In the genomic region with DNA sequence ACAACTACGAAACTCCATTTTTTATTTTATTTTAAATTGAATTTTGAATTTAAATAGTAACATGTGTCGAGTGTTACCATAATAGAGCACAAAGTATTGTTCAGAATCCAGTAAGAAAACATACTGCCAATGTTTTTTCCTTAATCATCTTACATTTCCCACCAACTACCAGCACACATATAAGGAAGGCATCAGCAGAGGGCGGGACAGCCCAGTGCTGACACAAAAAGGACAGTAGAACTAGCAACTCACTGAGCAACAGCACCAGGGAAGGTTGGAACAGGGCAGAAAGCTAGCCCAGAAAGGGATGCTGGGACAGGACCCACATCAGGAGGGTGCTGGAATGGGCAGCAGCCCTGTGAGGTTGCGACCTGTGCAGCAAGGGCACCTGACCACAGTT, we compare ENCODE assay signal across 21 cellular contexts. TPM values are rescaled to one million over a fixed set of nuclear protein-coding genes. Genes with fewer than 3 reads are reported as not detected.
DNase-seq lines count a peak whose midpoint lies in the region; ATAC-seq and TF ChIP-seq lines count a peak whose summit lies in the region.
"Had no signal": no experiment of that assay in that cellular context is flagged by ENCODE, and none has a peak within 500 bp of the region (broad histone marks: within the 10 kb centered on the region; RNA-seq: fewer than 3 reads in every experiment).

No MANE protein-coding gene starts in this region.

- no peak overlapping the region for H3K27ac ChIP-seq in transverse colon
- H3K27ac ChIP-seq: C4-2B, SJSA1 had no signal

- TF ChIP-seq EP300 in transverse colon (IDR thresholded peaks at IDR 0.05; ENCODE audit: low read depth) = no peak

- no peak for ATAC-seq in activated naive CD4-positive, alpha-beta T cell treated with anti-CD3 and anti-CD28 coated beads, Interleukin-2, amount 50 U/mL, for 72 hours
- ATAC-seq in T-helper 17 cell (no peak), left lobe of liver (peak; percentile 29), HG03039 (IDR thresholded peaks at IDR 0.05; ENCODE audit: unreplicated experiment) (no peak)
- ATAC-seq in stimulated activated memory B cell treated with anti-CD40 and anti-IgM and Interleukin-4, amounts not matched to agents 10 μg/mL and 1 μg/mL and 100 μg/mL, for 72 hours = no peak
- ATAC-seq: K562 had no signal

- H3K27me3 ChIP-seq in transverse colon = no peaks in the 10 kb centered on the region
- H3K27me3 ChIP-seq: SJSA1 had no signal

- no peak for DNase-seq in activated naive CD4-positive, alpha-beta T cell treated with anti-CD3 and anti-CD28 coated beads, Interleukin-2, amount 50 U/mL, for 72 hours (ENCODE audit: low spot score in 2 of 2)
- no peak for DNase-seq in T-helper 17 cell
- DNase-seq in left lobe of liver (ENCODE audit: low spot score) = no peak
- DNase-seq in NOMO-1 treated with DMSO at 0.1 percent for 48 hours (lab: John Stamatoyannopoulos, UW; ENCODE audit: unreplicated experiment) = no peak
- no peak for DNase-seq in transverse colon
- DNase-seq: DMS79 treated with DMSO at 0.1 percent for 48 hours, H7, HFFc6, MM.1S, NCI-H1048, NCI-H1417 treated with DMSO at 0.1 percent for 48 hours, NCI-H2029, NCI-H2227 treated with DMSO at 0.1 percent for 48 hours, NCI-H510A treated with DMSO at 0.1 percent for 48 hours, NCI-H82 had no signal

- H3K27ac Mint-ChIP-seq in activated naive CD4-positive, alpha-beta T cell treated with anti-CD3 and anti-CD28 coated beads, Interleukin-2, amount 50 U/mL, for 24 hours = peak overlapping the region; percentile 4
- H3K27ac Mint-ChIP-seq in activated naive CD4-positive, alpha-beta T cell treated with anti-CD3 and anti-CD28 coated beads, Interleukin-2, amount 50 U/mL, for 72 hours = peak overlapping the region in 1 of 2 donors; percentile 1
- H3K27ac Mint-ChIP-seq in T-helper 17 cell = peak overlapping the region; percentile 74
- H3K27ac Mint-ChIP-seq in stimulated activated memory B cell treated with anti-CD40 and anti-IgM and Interleukin-4, amounts not matched to agents 10 μg/mL and 1 μg/mL and 100 μg/mL, for 72 hours = peak overlapping the region; percentile 5
- H3K27ac Mint-ChIP-seq: HFFc6 had no signal

- in situ Hi-C loops in transverse colon (cut with MboI; ENCODE audit: low pct_ligation_motif_present in 1 of 4, low pct_unique_long_range_greater_than_20kb in 1 of 4, low sequenced_read_pairs in 3 of 4) = no loop called here

- H3K4me1 ChIP-seq in transverse colon = no peaks in the 10 kb centered on the region
- H3K4me1 ChIP-seq: SJSA1 had no signal

- 90 to 96% methylated on average over 2 to 4 of the region's 4 CpGs for WGBS in transverse colon (ENCODE audit: low coverage in 1 of 2), 2 donors

- H3K4me1 Mint-ChIP-seq in activated naive CD4-positive, alpha-beta T cell treated with anti-CD3 and anti-CD28 coated beads, Interleukin-2, amount 50 U/mL, for 24 hours = peaks cover 4% of the 10 kb centered on the region
- peaks cover 11% of the 10 kb centered on the region for H3K4me1 Mint-ChIP-seq in T-helper 17 cell
- no peaks in the 10 kb centered on the region for H3K4me1 Mint-ChIP-seq in stimulated activated memory B cell treated with anti-CD40 and anti-IgM and Interleukin-4, amounts not matched to agents 10 μg/mL and 1 μg/mL and 100 μg/mL, for 72 hours

- H3K9me3 Mint-ChIP-seq in activated naive CD4-positive, alpha-beta T cell treated with anti-CD3 and anti-CD28 coated beads, Interleukin-2, amount 50 U/mL, for 24 hours = no peaks in the 10 kb centered on the region
- no peaks in the 10 kb centered on the region for H3K9me3 Mint-ChIP-seq in activated naive CD4-positive, alpha-beta T cell treated with anti-CD3 and anti-CD28 coated beads, Interleukin-2, amount 50 U/mL, for 72 hours
- H3K9me3 Mint-ChIP-seq in stimulated activated memory B cell treated with anti-CD40 and anti-IgM and Interleukin-4, amounts not matched to agents 10 μg/mL and 1 μg/mL and 100 μg/mL, for 72 hours = no peaks in the 10 kb centered on the region
- H3K9me3 Mint-ChIP-seq: HFFc6 had no signal

- peaks cover 18% of the 10 kb centered on the region for H3K36me3 Mint-ChIP-seq in activated naive CD4-positive, alpha-beta T cell treated with anti-CD3 and anti-CD28 coated beads, Interleukin-2, amount 50 U/mL, for 24 hours
- H3K36me3 Mint-ChIP-seq in activated naive CD4-positive, alpha-beta T cell treated with anti-CD3 and anti-CD28 coated beads, Interleukin-2, amount 50 U/mL, for 72 hours = peaks cover 7 to 8% of the 10 kb centered on the region in 2 donors
- peaks cover 11% of the 10 kb centered on the region for H3K36me3 Mint-ChIP-seq in T-helper 17 cell (ENCODE audit: low read depth)
- peaks cover 57% of the 10 kb centered on the region for H3K36me3 Mint-ChIP-seq in stimulated activated memory B cell treated with anti-CD40 and anti-IgM and Interleukin-4, amounts not matched to agents 10 μg/mL and 1 μg/mL and 100 μg/mL, for 72 hours

- no peak for TF ChIP-seq CTCF in transverse colon (IDR thresholded peaks at IDR 0.05)

- no peaks in the 10 kb centered on the region for H3K27me3 Mint-ChIP-seq in activated naive CD4-positive, alpha-beta T cell treated with anti-CD3 and anti-CD28 coated beads, Interleukin-2, amount 50 U/mL, for 24 hours
- H3K27me3 Mint-ChIP-seq in T-helper 17 cell = no peaks in the 10 kb centered on the region
- no peaks in the 10 kb centered on the region for H3K27me3 Mint-ChIP-seq in stimulated activated memory B cell treated with anti-CD40 and anti-IgM and Interleukin-4, amounts not matched to agents 10 μg/mL and 1 μg/mL and 100 μg/mL, for 72 hours

- TF ChIP-seq POLR2A in transverse colon (IDR thresholded peaks at IDR 0.05) = no peak

- H3K36me3 ChIP-seq in transverse colon = peaks cover 0 to 49% (median 24%) of the 10 kb centered on the region in 4 donors

- H3K4me3 Mint-ChIP-seq in activated naive CD4-positive, alpha-beta T cell treated with anti-CD3 and anti-CD28 coated beads, Interleukin-2, amount 50 U/mL, for 24 hours = no peak overlapping the region
- H3K4me3 Mint-ChIP-seq in T-helper 17 cell = no peak overlapping the region
- no peak overlapping the region for H3K4me3 Mint-ChIP-seq in stimulated activated memory B cell treated with anti-CD40 and anti-IgM and Interleukin-4, amounts not matched to agents 10 μg/mL and 1 μg/mL and 100 μg/mL, for 72 hours
- H3K4me3 Mint-ChIP-seq: HFFc6 had no signal

- no peak overlapping the region for H3K4me3 ChIP-seq in transverse colon
- H3K4me3 ChIP-seq: K562, SJSA1 had no signal

- intact Hi-C loops in transverse colon (cut with DNase I; ENCODE audit: low total_unique reads) = no loop called here

- H3K9me3 ChIP-seq in T-helper 17 cell (ENCODE audit: control insufficient read depth, low read length, poor library complexity, severe bottlenecking) (no peaks in the 10 kb centered on the region), transverse colon (no peaks in the 10 kb centered on the region)
- H3K9me3 ChIP-seq: SJSA1 had no signal

RNA-seq across cellular contexts. Expression of gene DICER1, which starts 43.9 kb away (rescaled TPM):
- 10 to 100 TPM; 48.7 to 51.0 TPM for total RNA-seq in activated naive CD4-positive, alpha-beta T cell treated with anti-CD3 and anti-CD28 coated beads, Interleukin-2, amount 50 U/mL, for 72 hours
- total RNA-seq in T-helper 17 cell (10 to 100 TPM; 44.0 to 54.9 TPM), left lobe of liver (35.2 TPM), transverse colon (100 to 1,000 TPM in 1 of 4 donors, 10 to 100 TPM in 3; 45.6 to 102 (median 71.4) TPM)
